22 cellular contexts compared by ENCODE assay signal in the genomic region with DNA sequence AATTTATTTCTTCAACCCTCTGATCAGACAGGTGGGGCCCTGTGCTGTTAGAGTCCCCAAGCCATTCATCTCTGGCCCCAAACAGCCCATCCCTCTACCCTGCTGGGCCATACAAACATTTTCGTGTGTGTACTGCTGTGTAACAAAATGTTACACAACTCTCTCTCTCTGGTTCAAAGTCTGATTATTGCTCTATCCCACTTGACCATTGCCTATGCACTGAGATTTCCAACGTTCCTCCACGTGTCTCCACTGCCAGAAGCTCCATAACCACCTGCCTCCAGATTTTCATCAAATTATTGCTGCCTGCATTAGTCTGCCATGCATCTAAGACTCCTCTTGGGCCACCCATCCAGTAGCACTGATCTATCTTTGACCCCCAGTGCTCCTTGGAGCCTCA.
A peak's percentile ranks its signal among the peaks of the same experiment; 100 is the strongest.
DNase-seq lines count a peak whose midpoint lies in the region; ATAC-seq and TF ChIP-seq lines count a peak whose summit lies in the region.
"Had no signal": no experiment of that assay in that cellular context is flagged by ENCODE, and none has a peak within 500 bp of the region (broad histone marks: within the 10 kb centered on the region; RNA-seq: fewer than 3 reads in every experiment).

No MANE protein-coding gene starts in this region.

- whole genome bisulfite sequencing in liver, result 21% methylated on average over 3 of the region's 3 CpGs

- no peak overlapping the region for H3K9ac ChIP-seq in liver (ENCODE audit: low read depth in 1 of 2, low read length in 2 of 2)
- H3K9ac ChIP-seq in MM.1S (ENCODE audit: low read length), result no peak overlapping the region
- H3K9ac ChIP-seq: BLaER1 had no signal

- H3K4me1 ChIP-seq in liver (ENCODE audit: control insufficient read depth in 4 of 4, insufficient read depth in 4 of 4, low read length in 3 of 4) (peaks cover 0 to 18% (median 7%) of the 10 kb centered on the region in 4 donors), MM.1S (ENCODE audit: low read length) (no peaks in the 10 kb centered on the region)
- H3K4me1 ChIP-seq: BE2C, BLaER1 had no signal

- H3K9me2 ChIP-seq in MM.1S (replicated peaks; ENCODE audit: insufficient read depth, low read length), result no peaks in the 10 kb centered on the region

- ATAC-seq in left lobe of liver, result peak; percentile 63
- no peak for ATAC-seq in GM18870 (IDR thresholded peaks at IDR 0.05; ENCODE audit: unreplicated experiment)
- ATAC-seq in GM21447 (IDR thresholded peaks at IDR 0.05; ENCODE audit: unreplicated experiment), result no peak
- ATAC-seq: GM12878 had no signal

- peak in 1 of 2 donors; percentile 31 for TF ChIP-seq RAD21 in liver (IDR thresholded peaks at IDR 0.05)

- TF ChIP-seq CTCF in liver (IDR thresholded peaks at IDR 0.05; ENCODE audit: low read depth, low read length, missing input control) (no peak), MM.1S (IDR thresholded peaks at IDR 0.05; ENCODE audit: low read length) (no peak)

- no peaks in the 10 kb centered on the region for H3K9me3 ChIP-seq in liver (ENCODE audit: control insufficient read depth in 4 of 4, low read length in 3 of 4)
- no peaks in the 10 kb centered on the region for H3K9me3 ChIP-seq in MM.1S (replicated peaks; ENCODE audit: insufficient read depth, low read length)
- H3K9me3 ChIP-seq: BE2C, BLaER1 had no signal

- peak; percentile 46 for DNase-seq in left lobe of liver (ENCODE audit: low spot score)
- DNase-seq in MM.1S, result no peak
- DNase-seq: 8988T; ACHN; BE2C; C1 segment of cervical spinal cord; CD4-positive, alpha-beta memory T cell; CD4-positive, CD25-positive, alpha-beta regulatory T cell; CD8-positive, alpha-beta memory T cell; COR-L47; DMS 273 treated with DMSO at 0.1 percent for 48 hours; DMS153; DMS53; DMS79; DND-41; EL; GDM1 had no signal

- H3K4me3 ChIP-seq in liver (ENCODE audit: low read depth in 1 of 3, low read length in 3 of 3), result no peak overlapping the region
- H3K4me3 ChIP-seq in MM.1S (ENCODE audit: low read length), result no peak overlapping the region
- H3K4me3 ChIP-seq: BLaER1, GM12878 had no signal

- H4K20me1 ChIP-seq in MM.1S (ENCODE audit: insufficient read depth, low read length), result no peaks in the 10 kb centered on the region
- H4K20me1 ChIP-seq: BLaER1 had no signal

- H3K79me2 ChIP-seq in MM.1S (ENCODE audit: low read length), result no peaks in the 10 kb centered on the region

- H3K4me2 ChIP-seq in MM.1S (ENCODE audit: low read depth, low read length), result no peak overlapping the region
- H3K4me2 ChIP-seq: BLaER1 had no signal

- peak overlapping the region in 1 of 2 donors; percentile 6 for H3K27ac ChIP-seq in liver (ENCODE audit: low read depth in 1 of 2, low read length in 2 of 2)
- H3K27ac ChIP-seq in MM.1S (ENCODE audit: low read length), result no peak overlapping the region
- H3K27ac ChIP-seq: BLaER1 had no signal

- H3K36me3 ChIP-seq in liver (ENCODE audit: control insufficient read depth in 4 of 4, insufficient read depth in 3 of 4, low read depth in 1 of 4, low read length in 3 of 4) (no peaks in the 10 kb centered on the region), MM.1S (replicated peaks; ENCODE audit: insufficient read depth, low read length) (no peaks in the 10 kb centered on the region)
- H3K36me3 ChIP-seq: BE2C, BLaER1 had no signal

- no peaks in the 10 kb centered on the region for H3K27me3 ChIP-seq in liver (ENCODE audit: control insufficient read depth in 4 of 4, insufficient read depth in 4 of 4, low read length in 3 of 4)
- H3K27me3 ChIP-seq in MM.1S (replicated peaks; ENCODE audit: insufficient read depth, low read length), result no peaks in the 10 kb centered on the region
- H3K27me3 ChIP-seq: BE2C, BLaER1 had no signal

- H2AFZ ChIP-seq in MM.1S (ENCODE audit: low read length), result no peak overlapping the region

- H3F3A ChIP-seq in MM.1S (ENCODE audit: insufficient read depth, low read length), result no peaks in the 10 kb centered on the region

TF ChIP-seq in liver, 16 proteins besides CTCF, POLR2A, EP300 and RAD21:
- no peak for TF ChIP-seq YY1 (IDR thresholded peaks at IDR 0.05)
- TF ChIP-seq GABPA (IDR thresholded peaks at IDR 0.05 in 1 of 2, conservative IDR thresholded peaks at IDR 0.05 in 1 of 2), result no peak
- TF ChIP-seq, protein P1, sequence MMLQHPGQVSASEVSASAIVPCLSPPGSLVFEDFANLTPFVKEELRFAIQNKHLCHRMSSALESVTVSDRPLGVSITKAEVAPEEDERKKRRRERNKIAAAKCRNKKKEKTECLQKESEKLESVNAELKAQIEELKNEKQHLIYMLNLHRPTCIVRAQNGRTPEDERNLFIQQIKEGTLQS (IDR thresholded peaks at IDR 0.05), result no peak
- TF ChIP-seq NR2F2 (IDR thresholded peaks at IDR 0.05), result no peak
- no peak for TF ChIP-seq EGR1 (IDR thresholded peaks at IDR 0.05; ENCODE audit: low read depth in 2 of 2)
- peak; percentile 49 for TF ChIP-seq HNF4G (IDR thresholded peaks at IDR 0.05)
- TF ChIP-seq, protein P2, sequence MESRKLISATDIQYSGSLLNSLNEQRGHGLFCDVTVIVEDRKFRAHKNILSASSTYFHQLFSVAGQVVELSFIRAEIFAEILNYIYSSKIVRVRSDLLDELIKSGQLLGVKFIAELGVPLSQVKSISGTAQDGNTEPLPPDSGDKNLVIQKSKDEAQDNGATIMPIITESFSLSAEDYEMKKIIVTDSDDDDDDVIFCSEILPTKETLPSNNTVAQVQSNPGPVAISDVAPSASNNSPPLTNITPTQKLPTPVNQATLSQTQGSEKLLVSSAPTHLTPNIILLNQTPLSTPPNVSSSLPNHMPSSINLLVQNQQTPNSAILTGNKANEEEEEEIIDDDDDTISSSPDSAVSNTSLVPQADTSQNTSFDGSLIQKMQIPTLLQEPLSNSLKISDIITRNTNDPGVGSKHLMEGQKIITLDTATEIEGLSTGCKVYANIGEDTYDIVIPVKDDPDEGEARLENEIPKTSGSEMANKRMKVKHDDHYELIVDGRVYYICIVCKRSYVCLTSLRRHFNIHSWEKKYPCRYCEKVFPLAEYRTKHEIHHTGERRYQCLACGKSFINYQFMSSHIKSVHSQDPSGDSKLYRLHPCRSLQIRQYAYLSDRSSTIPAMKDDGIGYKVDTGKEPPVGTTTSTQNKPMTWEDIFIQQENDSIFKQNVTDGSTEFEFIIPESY (IDR thresholded peaks at IDR 0.05), result peak; percentile 24
- TF ChIP-seq FOXA2 (IDR thresholded peaks at IDR 0.05), result peak; percentile 44
- no peak for TF ChIP-seq FOXA1 (IDR thresholded peaks at IDR 0.05)
- TF ChIP-seq JUND (IDR thresholded peaks at IDR 0.05), result peak in 1 of 2 donors; percentile 39
- TF ChIP-seq, protein P3, sequence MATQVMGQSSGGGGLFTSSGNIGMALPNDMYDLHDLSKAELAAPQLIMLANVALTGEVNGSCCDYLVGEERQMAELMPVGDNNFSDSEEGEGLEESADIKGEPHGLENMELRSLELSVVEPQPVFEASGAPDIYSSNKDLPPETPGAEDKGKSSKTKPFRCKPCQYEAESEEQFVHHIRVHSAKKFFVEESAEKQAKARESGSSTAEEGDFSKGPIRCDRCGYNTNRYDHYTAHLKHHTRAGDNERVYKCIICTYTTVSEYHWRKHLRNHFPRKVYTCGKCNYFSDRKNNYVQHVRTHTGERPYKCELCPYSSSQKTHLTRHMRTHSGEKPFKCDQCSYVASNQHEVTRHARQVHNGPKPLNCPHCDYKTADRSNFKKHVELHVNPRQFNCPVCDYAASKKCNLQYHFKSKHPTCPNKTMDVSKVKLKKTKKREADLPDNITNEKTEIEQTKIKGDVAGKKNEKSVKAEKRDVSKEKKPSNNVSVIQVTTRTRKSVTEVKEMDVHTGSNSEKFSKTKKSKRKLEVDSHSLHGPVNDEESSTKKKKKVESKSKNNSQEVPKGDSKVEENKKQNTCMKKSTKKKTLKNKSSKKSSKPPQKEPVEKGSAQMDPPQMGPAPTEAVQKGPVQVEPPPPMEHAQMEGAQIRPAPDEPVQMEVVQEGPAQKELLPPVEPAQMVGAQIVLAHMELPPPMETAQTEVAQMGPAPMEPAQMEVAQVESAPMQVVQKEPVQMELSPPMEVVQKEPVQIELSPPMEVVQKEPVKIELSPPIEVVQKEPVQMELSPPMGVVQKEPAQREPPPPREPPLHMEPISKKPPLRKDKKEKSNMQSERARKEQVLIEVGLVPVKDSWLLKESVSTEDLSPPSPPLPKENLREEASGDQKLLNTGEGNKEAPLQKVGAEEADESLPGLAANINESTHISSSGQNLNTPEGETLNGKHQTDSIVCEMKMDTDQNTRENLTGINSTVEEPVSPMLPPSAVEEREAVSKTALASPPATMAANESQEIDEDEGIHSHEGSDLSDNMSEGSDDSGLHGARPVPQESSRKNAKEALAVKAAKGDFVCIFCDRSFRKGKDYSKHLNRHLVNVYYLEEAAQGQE (IDR thresholded peaks at IDR 0.05), result peak; percentile 32
- peak in 1 of 2 donors; percentile 65 for TF ChIP-seq RXRA (IDR thresholded peaks at IDR 0.05)
- TF ChIP-seq SP1 (IDR thresholded peaks at IDR 0.05), result peak; percentile 39
- TF ChIP-seq, protein P4, sequence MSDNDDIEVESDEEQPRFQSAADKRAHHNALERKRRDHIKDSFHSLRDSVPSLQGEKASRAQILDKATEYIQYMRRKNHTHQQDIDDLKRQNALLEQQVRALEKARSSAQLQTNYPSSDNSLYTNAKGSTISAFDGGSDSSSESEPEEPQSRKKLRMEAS (IDR thresholded peaks at IDR 0.05), result no peak
- TF ChIP-seq TAF1 (conservative IDR thresholded peaks at IDR 0.05), result no peak
- TF ChIP-seq HNF4A (conservative IDR thresholded peaks at IDR 0.05), result peak; percentile 83 to 88
